30 cellular contexts compared by ENCODE assay signal in the genomic region with DNA sequence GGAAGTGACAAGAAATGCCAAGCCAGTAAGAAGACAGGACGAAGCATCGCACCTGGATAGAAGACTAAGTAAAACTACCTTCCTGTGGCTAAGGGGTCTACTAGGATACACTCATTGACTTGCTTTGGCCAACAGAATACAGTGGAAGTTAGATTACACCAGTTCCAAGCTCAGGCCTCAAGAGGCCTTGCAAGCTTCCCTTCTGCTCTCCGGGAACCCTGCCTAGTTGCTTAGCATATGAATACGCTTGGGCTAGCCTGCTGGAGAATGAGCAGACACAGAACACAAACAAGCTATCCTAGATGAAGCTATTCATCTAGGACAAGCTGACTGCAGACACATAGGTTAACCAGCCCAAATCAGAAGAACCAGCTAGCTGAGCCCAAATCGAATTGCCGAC.
DNase-seq lines count a peak whose midpoint lies in the region; ATAC-seq lines count a peak whose summit lies in the region.
"Had no signal": no experiment of that assay in that cellular context is flagged by ENCODE, and none has a peak within 500 bp of the region (broad histone marks: within the 10 kb centered on the region; RNA-seq: fewer than 3 reads in every experiment).

No MANE protein-coding gene starts in this region.

- no peak overlapping the region for H3K27ac ChIP-seq in HUES48 (ENCODE audit: low read depth, low read length)
- H3K27ac ChIP-seq: adrenal gland, body of pancreas, hepatocyte, SJSA1, suprapubic skin, upper lobe of left lung, VCaP had no signal

- H3K4me1 ChIP-seq in HUES48 (ENCODE audit: control insufficient read depth, insufficient read depth, low read length): peaks cover 14% of the 10 kb centered on the region
- H3K4me1 ChIP-seq: body of pancreas, Caco-2, suprapubic skin, upper lobe of left lung had no signal

- ATAC-seq in GM19397 (IDR thresholded peaks at IDR 0.05; ENCODE audit: unreplicated experiment) (no peak), GM18517 (IDR thresholded peaks at IDR 0.05; ENCODE audit: unreplicated experiment) (no peak)
- ATAC-seq: activated CD8-positive, alpha-beta T cell treated with anti-CD3 and anti-CD28 coated beads, Interleukin-2, amount 10 ng/mL, durations not matched to agents 7 days and 5 days; body of pancreas; left ventricle myocardium superior; naive thymus-derived CD4-positive, alpha-beta T cell; stimulated activated naive B cell treated with anti-CD40 and anti-IgM and Interleukin-4, amounts not matched to agents 10 μg/mL and 1 μg/mL and 100 μg/mL, for 72 hours had no signal

- 0 out of 2 replicates have a peak overlapping the region, but pooled peaks have one; percentile 12 for H3K4me3 ChIP-seq in HUES48 (ENCODE audit: low read depth, low read length)
- H3K4me3 ChIP-seq: adrenal gland, body of pancreas, hepatocyte, SJSA1, suprapubic skin, upper lobe of left lung had no signal

- H3K27me3 ChIP-seq in HUES48 (ENCODE audit: control insufficient read depth, insufficient read depth, low read length): peaks cover 5% of the 10 kb centered on the region
- H3K27me3 ChIP-seq: adrenal gland, body of pancreas, hepatocyte, SJSA1, suprapubic skin, upper lobe of left lung had no signal

- peaks cover 2% of the 10 kb centered on the region for H3K4me1 Mint-ChIP-seq in activated naive CD4-positive, alpha-beta T cell treated with anti-CD3 and anti-CD28 coated beads, Interleukin-2, amount 10 ng/mL, durations not matched to agents 7 days and 5 days
- H3K4me1 Mint-ChIP-seq: CD14-positive monocyte had no signal

- no peaks in the 10 kb centered on the region for H3K9me3 ChIP-seq in HUES48 (ENCODE audit: control insufficient read depth, insufficient read depth, low read length)
- H3K9me3 ChIP-seq: adrenal gland, body of pancreas, Caco-2, SJSA1, suprapubic skin, upper lobe of left lung had no signal

- DNase-seq in D341Med (ENCODE audit: low spot score) (peak; percentile 6), globus pallidus (ENCODE audit: low spot score) (peak; percentile 51), mesenteric fat pad (ENCODE audit: low spot score) (peak; percentile 3), dermis blood vessel endothelial cell (no peak)
- DNase-seq in activated naive CD4-positive, alpha-beta T cell treated with anti-CD3 and anti-CD28 coated beads, Interleukin-2, amount 10 ng/mL, durations not matched to agents 7 days and 5 days: no peak
- DNase-seq: activated CD4-positive, alpha-beta T cell treated with anti-CD3 and anti-CD28 coated beads for 4 hours; activated CD8-positive, alpha-beta T cell treated with anti-CD3 and anti-CD28 coated beads, Interleukin-2, amount 10 ng/mL, durations not matched to agents 7 days and 5 days; activated naive CD4-positive, alpha-beta T cell treated with anti-CD3 and anti-CD28 coated beads for 36 hours; adrenal gland; body of pancreas; Caco-2; cerebellar nuclear complex; DMS79 treated with DMSO at 0.1 percent for 48 hours; HCEC 1CT; left ventricle myocardium superior; naive thymus-derived CD4-positive, alpha-beta T cell; NCI-H146; NCI-H446 treated with DMSO at 0.1 percent for 48 hours; RPMI8226; stimulated activated naive B cell treated with anti-CD40 and anti-IgM and Interleukin-4, amounts not matched to agents 10 μg/mL and 1 μg/mL and 100 μg/mL, for 72 hours; T-helper 9 cell; upper lobe of left lung had no signal

- peaks cover 9% of the 10 kb centered on the region for H3K27me3 Mint-ChIP-seq in activated naive CD4-positive, alpha-beta T cell treated with anti-CD3 and anti-CD28 coated beads, Interleukin-2, amount 10 ng/mL, durations not matched to agents 7 days and 5 days
- H3K27me3 Mint-ChIP-seq: stimulated activated naive B cell treated with anti-CD40 and anti-IgM and Interleukin-4, amounts not matched to agents 10 μg/mL and 1 μg/mL and 100 μg/mL, for 72 hours had no signal

- no peak overlapping the region for H3K27ac Mint-ChIP-seq in activated naive CD4-positive, alpha-beta T cell treated with anti-CD3 and anti-CD28 coated beads, Interleukin-2, amount 10 ng/mL, durations not matched to agents 7 days and 5 days
- H3K27ac Mint-ChIP-seq: activated CD8-positive, alpha-beta T cell treated with anti-CD3 and anti-CD28 coated beads, Interleukin-2, amount 10 ng/mL, durations not matched to agents 7 days and 5 days; activated naive CD4-positive, alpha-beta T cell treated with anti-CD3 and anti-CD28 coated beads for 36 hours; CD14-positive monocyte; naive thymus-derived CD4-positive, alpha-beta T cell; stimulated activated naive B cell treated with anti-CD40 and anti-IgM and Interleukin-4, amounts not matched to agents 10 μg/mL and 1 μg/mL and 100 μg/mL, for 72 hours had no signal

- H3K9me3 Mint-ChIP-seq in activated naive CD4-positive, alpha-beta T cell treated with anti-CD3 and anti-CD28 coated beads, Interleukin-2, amount 10 ng/mL, durations not matched to agents 7 days and 5 days: peaks cover 3% of the 10 kb centered on the region
- H3K9me3 Mint-ChIP-seq: activated naive CD4-positive, alpha-beta T cell treated with anti-CD3 and anti-CD28 coated beads for 36 hours; stimulated activated naive B cell treated with anti-CD40 and anti-IgM and Interleukin-4, amounts not matched to agents 10 μg/mL and 1 μg/mL and 100 μg/mL, for 72 hours had no signal

- no peak overlapping the region for H3K4me3 Mint-ChIP-seq in activated naive CD4-positive, alpha-beta T cell treated with anti-CD3 and anti-CD28 coated beads, Interleukin-2, amount 10 ng/mL, durations not matched to agents 7 days and 5 days
- H3K4me3 Mint-ChIP-seq: activated CD8-positive, alpha-beta T cell treated with anti-CD3 and anti-CD28 coated beads, Interleukin-2, amount 10 ng/mL, durations not matched to agents 7 days and 5 days; activated naive CD4-positive, alpha-beta T cell treated with anti-CD3 and anti-CD28 coated beads for 36 hours; CD14-positive monocyte; naive thymus-derived CD4-positive, alpha-beta T cell; stimulated activated naive B cell treated with anti-CD40 and anti-IgM and Interleukin-4, amounts not matched to agents 10 μg/mL and 1 μg/mL and 100 μg/mL, for 72 hours had no signal

- peaks cover 7% of the 10 kb centered on the region for H3K36me3 Mint-ChIP-seq in activated naive CD4-positive, alpha-beta T cell treated with anti-CD3 and anti-CD28 coated beads, Interleukin-2, amount 10 ng/mL, durations not matched to agents 7 days and 5 days
- H3K36me3 Mint-ChIP-seq: CD14-positive monocyte had no signal

- no peaks in the 10 kb centered on the region for H3K36me3 ChIP-seq in HUES48 (ENCODE audit: control insufficient read depth, insufficient read depth, low read length)
- H3K36me3 ChIP-seq: adrenal gland, SJSA1, suprapubic skin, upper lobe of left lung had no signal

- CTCF ChIA-PET in activated naive CD4-positive, alpha-beta T cell treated with anti-CD3 and anti-CD28 coated beads, Interleukin-2, amount 10 ng/mL, durations not matched to agents 7 days and 5 days (lab: Charles Lee): no interaction called here

- no peak overlapping the region for H3K9ac ChIP-seq in HUES48 (ENCODE audit: low read depth, low read length)

Comparison
In these comparisons a context has a peak if more than half of its experiments do, and no peak if none do; other contexts are left out.
1. DNase-seq: peak in D341Med (single experiment), globus pallidus (single experiment) and mesenteric fat pad (single experiment); none in dermis blood vessel endothelial cell (single experiment) and activated naive CD4-positive, alpha-beta T cell treated with anti-CD3 and anti-CD28 coated beads, Interleukin-2, amount 10 ng/mL, durations not matched to agents 7 days and 5 days (single experiment).